Comparison of ENCODE assay signal across 21 cellular contexts in genomic region chr14:104929268-104930230, GRCh38. TPM values are rescaled to one million over a fixed set of nuclear protein-coding genes. Genes with fewer than 3 reads are reported as not detected.
DNase-seq lines count a peak whose midpoint lies in the region; ATAC-seq, FAIRE-seq and TF ChIP-seq lines count a peak whose summit lies in the region.
"Had no signal": no experiment of that assay in that cellular context is flagged by ENCODE, and none has a peak within 500 bp of the region (broad histone marks: within the 10 kb centered on the region; RNA-seq: fewer than 3 reads in every experiment).

No MANE protein-coding gene starts in this region.

- no peak overlapping the region for H2BK20ac ChIP-seq in H1 (ENCODE audit: low read length)

- H4K5ac ChIP-seq in H1 (ENCODE audit: insufficient read length, low read depth, low read length): no peak overlapping the region

- H2BK5ac ChIP-seq in H1 (ENCODE audit: low read depth, low read length): no peak overlapping the region

- 0 out of 2 replicates have a peak overlapping the region, but pooled peaks have one; percentile 3 for H2BK12ac ChIP-seq in H1 (ENCODE audit: low read depth, low read length)

- H3K27me3 ChIP-seq in H1 (replicated peaks in 1 of 4; ENCODE audit: control insufficient read depth in 3 of 4, extremely low read depth in 1 of 4, insufficient read depth in 3 of 4, low read length in 3 of 4) (peaks cover 24 to 45% (median 39%) of the 10 kb centered on the region in 4 experiments), sigmoid colon (no peaks in the 10 kb centered on the region)

- WGBS in H1 (ENCODE audit: extremely low coverage in 1 of 2, insufficient coverage in 1 of 2, insufficient read length in 1 of 2, insufficient replicate concordance in 2 of 2, low coverage in 1 of 2, low lambda C conversion rate in 2 of 2, missing lambda C conversion rate in 1 of 2), 2 experiments: 86% methylated on average over 15 of the region's 15 CpGs; no CpG with 5 or more reads in 1 of the 2 experiments
- 84 to 91% methylated on average over 15 of the region's 15 CpGs for WGBS in sigmoid colon, 2 donors

- H3K27ac Mint-ChIP-seq in natural killer cell: no peak overlapping the region
- H3K27ac Mint-ChIP-seq in natural killer cell treated with Interleukin-12 subunit alpha and Interleukin-12 subunit beta and Interleukin-15 and Interleukin-18, amount 100 ng/mL, for 72 hours: no peak overlapping the region
- H3K27ac Mint-ChIP-seq: CD8-positive, alpha-beta memory T cell; H9 had no signal

- H2BK15ac ChIP-seq in H1 (ENCODE audit: low read length): no peak overlapping the region

- no peak overlapping the region for H4K8ac ChIP-seq in H1 (ENCODE audit: extremely low read depth, insufficient read depth, low read length)

- no peak overlapping the region for H2AK5ac ChIP-seq in H1 (ENCODE audit: low read depth, low read length)

- peaks cover 0 to 16% (median 8%) of the 10 kb centered on the region in 4 experiments; a peak in 5 of 7 replicates for H3K4me1 ChIP-seq in H1 (replicated peaks in 1 of 4; ENCODE audit: control insufficient read depth in 3 of 4, insufficient read depth in 4 of 4, low read length in 3 of 4)
- peaks cover 0 to 23% (median 20%) of the 10 kb centered on the region in 4 donors for H3K4me1 ChIP-seq in sigmoid colon

- no peak overlapping the region for H2BK120ac ChIP-seq in H1 (replicated peaks; ENCODE audit: low read depth, low read length)

- H3K14ac ChIP-seq in H1 (ENCODE audit: insufficient read length): no peak overlapping the region

- H3K27me3 Mint-ChIP-seq in natural killer cell (ENCODE audit: low read depth in 2 of 2): peaks cover 0 to 4% of the 10 kb centered on the region in 2 donors
- H3K27me3 Mint-ChIP-seq in natural killer cell treated with Interleukin-12 subunit alpha and Interleukin-12 subunit beta and Interleukin-15 and Interleukin-18, amount 100 ng/mL, for 72 hours: peaks cover 2 to 3% of the 10 kb centered on the region in 2 donors

- intact Hi-C loops in natural killer cell (cut with micrococcal nuclease): no loop called here
- intact Hi-C loops in sigmoid colon (cut with DNase I): loop anchor here (5.0 kb wide), 1 partner anchor 32 kb away; no protein-coding TSS in a partner anchor

- H3K36me3 Mint-ChIP-seq in natural killer cell: no peaks in the 10 kb centered on the region
- H3K36me3 Mint-ChIP-seq in natural killer cell treated with Interleukin-12 subunit alpha and Interleukin-12 subunit beta and Interleukin-15 and Interleukin-18, amount 100 ng/mL, for 72 hours: no peaks in the 10 kb centered on the region
- H3K36me3 Mint-ChIP-seq: CD8-positive, alpha-beta memory T cell had no signal

- peaks cover 0 to 3% of the 10 kb centered on the region in 2 donors for H3K4me1 Mint-ChIP-seq in natural killer cell
- H3K4me1 Mint-ChIP-seq in natural killer cell treated with Interleukin-12 subunit alpha and Interleukin-12 subunit beta and Interleukin-15 and Interleukin-18, amount 100 ng/mL, for 72 hours (ENCODE audit: low read depth in 2 of 2): peaks cover 0 to 3% of the 10 kb centered on the region in 2 donors

- no peak overlapping the region for H3K4me3 ChIP-seq in H1 (ENCODE audit: extremely low read depth in 1 of 4, insufficient read depth in 2 of 4, low read depth in 3 of 4, low read length in 4 of 4)
- H3K4me3 ChIP-seq in sigmoid colon: no peak overlapping the region
- H3K4me3 ChIP-seq: A549; BLaER1 treated with 17β-estradiol and CSF1 and Interleukin-3, amounts not matched to agents 10 nM and 100 nM had no signal

- no peak for TF ChIP-seq RAD21 in H1 (IDR thresholded peaks at IDR 0.05 in 1 of 2, conservative IDR thresholded peaks at IDR 0.05 in 1 of 2; ENCODE audit: low read depth in 2 of 2, low read length in 2 of 2)

- H3K36me3 ChIP-seq in H1 (ENCODE audit: control insufficient read depth in 2 of 4, insufficient read depth in 4 of 4, low read length in 3 of 4): peaks cover 0 to 4% (median 0%) of the 10 kb centered on the region in 4 experiments; a peak in 1 of 8 replicates
- no peaks in the 10 kb centered on the region for H3K36me3 ChIP-seq in sigmoid colon

- no peaks in the 10 kb centered on the region for H3K79me2 ChIP-seq in H1 (ENCODE audit: control insufficient read depth in 1 of 2, insufficient read depth in 2 of 2, low read length in 2 of 2)

- DNase-seq in natural killer cell (no peak), H1 (ENCODE audit: low read depth in 1 of 2, low spot score in 2 of 2) (no peak), mesenteric fat pad (ENCODE audit: low spot score) (peak; percentile 87), NCI-H82 treated with DMSO at 0.1 percent for 48 hours (lab: John Stamatoyannopoulos, UW; ENCODE audit: unreplicated experiment) (no peak), sigmoid colon (no peak)
- no peak for DNase-seq in natural killer cell treated with Interleukin-12 subunit alpha and Interleukin-12 subunit beta and Interleukin-15 and Interleukin-18, amount 100 ng/mL, for 72 hours (ENCODE audit: low spot score)
- DNase-seq: CD8-positive, alpha-beta memory T cell; H9; MM.1S; NCI-H1092; NCI-H1436 treated with DMSO at 0.1 percent for 48 hours; NCI-H2029; NCI-H345; NCI-H524 treated with DMSO at 0.1 percent for 48 hours; PC-3 had no signal

- H3K56ac ChIP-seq in H1 (replicated peaks; ENCODE audit: insufficient read length, low read depth, low read length): no peak overlapping the region

- peaks cover 0 to 2% of the 10 kb centered on the region in 2 experiments for H4K20me1 ChIP-seq in H1 (replicated peaks in 1 of 2; ENCODE audit: control insufficient read depth in 1 of 2, insufficient read depth in 2 of 2, low read length in 2 of 2)

- H3K18ac ChIP-seq in H1 (ENCODE audit: extremely low read depth, low read length): no peak overlapping the region

- TF ChIP-seq CTCF in natural killer cell (IDR thresholded peaks at IDR 0.05) (no peak), H1 (IDR thresholded peaks at IDR 0.05; ENCODE audit: control extremely low read depth in 1 of 3, insufficient read depth in 1 of 3, low read depth in 1 of 3, low read length in 3 of 3) (no peak), sigmoid colon (IDR thresholded peaks at IDR 0.05) (no peak)

- H3K9ac ChIP-seq in H1 (replicated peaks in 1 of 4; ENCODE audit: extremely low read depth in 1 of 4, low read depth in 3 of 4, low read length in 3 of 4): no peak overlapping the region

- FAIRE-seq in H1 (lab: Jason Lieb, UNC): no peak
- FAIRE-seq: A549, GM12892 had no signal

- ATAC-seq in natural killer cell (no peak), HG03521 (IDR thresholded peaks at IDR 0.05; ENCODE audit: unreplicated experiment) (no peak)
- ATAC-seq in natural killer cell treated with Interleukin-12 subunit alpha and Interleukin-12 subunit beta and Interleukin-15 and Interleukin-18, amount 100 ng/mL, for 72 hours: no peak
- ATAC-seq: A549, PC-3 had no signal

- no peak overlapping the region for H3K4me2 ChIP-seq in H1 (ENCODE audit: insufficient read depth in 1 of 2, low read depth in 2 of 2, low read length in 2 of 2)
- H3K4me2 ChIP-seq: A549 had no signal

- no peak overlapping the region for H3K23ac ChIP-seq in H1 (ENCODE audit: insufficient read length)

- no peaks in the 10 kb centered on the region for H3K79me1 ChIP-seq in H1 (ENCODE audit: low read depth, low read length)

- CTCF ChIA-PET in H1 (lab: Charles Lee; ENCODE audit: partially characterized antibody): interaction anchor here (0.7 to 2.2 kb wide), 9 partner anchors 10 to 116 kb away, joined by 3 to 8 read pairs (median 4); no protein-coding TSS in a partner anchor

- TF ChIP-seq POLR2A in H1 (IDR thresholded peaks at IDR 0.05; ENCODE audit: control extremely low read depth in 1 of 2, low read depth in 2 of 2, low read length in 2 of 2) (no peak), sigmoid colon (IDR thresholded peaks at IDR 0.05) (no peak)

- POLR2A ChIA-PET in H1 (lab: Charles Lee; ENCODE audit: partially characterized antibody): no interaction called here

- peaks cover 12% of the 10 kb centered on the region; the same call in 1 of the 2 replicates for H3K23me2 ChIP-seq in H1 (ENCODE audit: low read depth, low read length)

- no peak overlapping the region for H3K4ac ChIP-seq in H1 (replicated peaks; ENCODE audit: insufficient read length, low read depth, low read length)

- no peak overlapping the region for H4K91ac ChIP-seq in H1 (replicated peaks; ENCODE audit: insufficient read length, low read length)

- no peak overlapping the region for H2AFZ ChIP-seq in H1 (ENCODE audit: low read length)

- H3K27ac ChIP-seq in H1 (ENCODE audit: low read depth, low read length) (no peak overlapping the region), sigmoid colon (no peak overlapping the region)
- H3K27ac ChIP-seq: A549; BLaER1 treated with 17β-estradiol and CSF1 and Interleukin-3, amounts not matched to agents 10 nM and 100 nM; RWPE1 had no signal

- peak overlapping the region; percentile 23 for H3K4me3 Mint-ChIP-seq in natural killer cell
- H3K4me3 Mint-ChIP-seq in natural killer cell treated with Interleukin-12 subunit alpha and Interleukin-12 subunit beta and Interleukin-15 and Interleukin-18, amount 100 ng/mL, for 72 hours: no peak overlapping the region
- H3K4me3 Mint-ChIP-seq: H9 had no signal

- H3K9me3 ChIP-seq in H1 (ENCODE audit: insufficient read depth in 2 of 2, low read depth in 1 of 2, low read length in 1 of 2) (no peaks in the 10 kb centered on the region), sigmoid colon (no peaks in the 10 kb centered on the region)
- H3K9me3 ChIP-seq: A549; BLaER1 treated with 17β-estradiol and CSF1 and Interleukin-3, amounts not matched to agents 10 nM and 100 nM had no signal

- H3K9me3 Mint-ChIP-seq in natural killer cell: no peaks in the 10 kb centered on the region
- H3K9me3 Mint-ChIP-seq in natural killer cell treated with Interleukin-12 subunit alpha and Interleukin-12 subunit beta and Interleukin-15 and Interleukin-18, amount 100 ng/mL, for 72 hours: no peaks in the 10 kb centered on the region
- H3K9me3 Mint-ChIP-seq: CD8-positive, alpha-beta memory T cell; H9 had no signal

- no peak for TF ChIP-seq EP300 in H1 (IDR thresholded peaks at IDR 0.05; ENCODE audit: borderline replicate concordance in 1 of 2, low read depth in 2 of 2, low read length in 2 of 2)
- TF ChIP-seq EP300 in sigmoid colon (IDR thresholded peaks at IDR 0.05): no peak

RNA-seq across cellular contexts. Expression of gene PLD4, which starts 4.9 kb away (rescaled TPM):
- total RNA-seq in natural killer cell (1 to 10 TPM; 1.7 to 7.2 (median 2.9) TPM), mesenteric fat pad (0.06 TPM), sigmoid colon (1 to 10 TPM in 1 of 4 donors, under 1 TPM in 3; 0.28 to 1.5 (median 0.60) TPM)
- total RNA-seq in natural killer cell treated with Interleukin-12 subunit alpha and Interleukin-12 subunit beta and Interleukin-15 and Interleukin-18, amount 100 ng/mL, for 72 hours: not detected
- total RNA-seq in H1 (2021; fragmentation: NEBNext Ultra II Directional; extraction: Animal tissue kit (Norgen Biotek cat#: 25700)): 0.04 TPM in 1 of 2 replicates, not detected in the other
- polyA plus RNA-seq in H1 (2011; rRNA removed) (0.05 and 0.06 TPM in 2 replicates), sigmoid colon (1 to 10 TPM in 1 of 3 donors, not detected in 2; 7.1 TPM)
- polyA plus RNA-seq in H1 (2011; cell fraction: cytosol; rRNA removed): 0.04 TPM
- polyA plus RNA-seq in H1 (2011; cell fraction: nucleus; rRNA removed): 0.13 TPM
- polyA plus RNA-seq in H1 (2012, experiment 1 of 2): 0.13 TPM in 1 of 4 replicates, not detected in the others
- not detected for polyA plus RNA-seq in H1 (2012, experiment 2 of 2)
- polyA plus RNA-seq in H1 (2013, experiment 1 of 2): 0.04 TPM
- 0.02 TPM for polyA plus RNA-seq in H1 (2013, experiment 2 of 2)
- 0.06 and 0.10 TPM in 2 replicates for polyA minus RNA-seq in H1 (2011; rRNA and poly(A)+ RNA removed)
- not detected for polyA minus RNA-seq in H1 (2011; cell fraction: cytosol; rRNA and poly(A)+ RNA removed)
- 0.20 TPM for polyA minus RNA-seq in H1 (2011; cell fraction: nucleus; rRNA and poly(A)+ RNA removed)
- total RNA-seq: H9, LHCN-M2 had no signal
- polyA plus RNA-seq: CD8-positive, alpha-beta memory T cell had no signal

RNA-seq across cellular contexts. Expression of gene AHNAK2, which starts 48.6 kb away (rescaled TPM):
- total RNA-seq in natural killer cell: under 1 TPM in 1 of 3 donors, not detected in 2; 0.05 TPM
- total RNA-seq in natural killer cell treated with Interleukin-12 subunit alpha and Interleukin-12 subunit beta and Interleukin-15 and Interleukin-18, amount 100 ng/mL, for 72 hours: not detected
- 1.5 and 2.0 TPM in 2 replicates for total RNA-seq in H1 (2021; fragmentation: NEBNext Ultra II Directional; extraction: Animal tissue kit (Norgen Biotek cat#: 25700))
- polyA plus RNA-seq in H1 (2011; rRNA removed): 0.64 and 0.95 TPM in 2 replicates
- polyA plus RNA-seq in H1 (2011; cell fraction: cytosol; rRNA removed): 0.67 TPM
- polyA plus RNA-seq in H1 (2011; cell fraction: nucleus; rRNA removed): 4.3 TPM
- 1.2 to 2.0 TPM (median 1.7 TPM) in 4 replicates for polyA plus RNA-seq in H1 (2012, experiment 1 of 2)
- polyA plus RNA-seq in H1 (2012, experiment 2 of 2): 0.55 TPM
- 0.99 TPM for polyA plus RNA-seq in H1 (2013, experiment 1 of 2)
- polyA plus RNA-seq in H1 (2013, experiment 2 of 2): 0.96 TPM
- 3.2 and 4.3 TPM in 2 replicates for polyA minus RNA-seq in H1 (2011; rRNA and poly(A)+ RNA removed)
- polyA minus RNA-seq in H1 (2011; cell fraction: cytosol; rRNA and poly(A)+ RNA removed): 2.9 TPM
- 4.9 TPM for polyA minus RNA-seq in H1 (2011; cell fraction: nucleus; rRNA and poly(A)+ RNA removed)
- total RNA-seq in mesenteric fat pad: 15.7 TPM
- 100 to 1,000 TPM in 3 of 4 donors, 10 to 100 TPM in 1; 81.9 to 218 (median 129) TPM for total RNA-seq in sigmoid colon
- 10 to 100 TPM in 1 of 3 donors, 1 to 10 TPM in 1, under 1 TPM in 1; 0.23 to 12.4 (median 2.4) TPM for polyA plus RNA-seq in sigmoid colon
- polyA plus RNA-seq: CD8-positive, alpha-beta memory T cell had no signal

RNA-seq across cellular contexts. Expression of gene CLBA1, which starts 56.0 kb away (rescaled TPM):
- total RNA-seq in natural killer cell (1 to 10 TPM; 1.2 to 1.8 (median 1.3) TPM), mesenteric fat pad (2.8 TPM), sigmoid colon (1 to 10 TPM; 3.2 to 5.1 (median 3.6) TPM)
- total RNA-seq in natural killer cell treated with Interleukin-12 subunit alpha and Interleukin-12 subunit beta and Interleukin-15 and Interleukin-18, amount 100 ng/mL, for 72 hours: 1 to 10 TPM; 1.2 to 1.5 TPM
- 2.1 and 2.4 TPM in 2 replicates for total RNA-seq in H1 (2021; fragmentation: NEBNext Ultra II Directional; extraction: Animal tissue kit (Norgen Biotek cat#: 25700))
- polyA plus RNA-seq in H1 (2011; rRNA removed) (1.6 and 2.3 TPM in 2 replicates), sigmoid colon (1 to 10 TPM; 2.8 to 8.4 (median 3.0) TPM)
- 3.1 TPM for polyA plus RNA-seq in H1 (2011; cell fraction: cytosol; rRNA removed)
- polyA plus RNA-seq in H1 (2011; cell fraction: nucleus; rRNA removed): 4.8 TPM
- 2.8 to 3.4 TPM (median 3.1 TPM) in 4 replicates for polyA plus RNA-seq in H1 (2012, experiment 1 of 2)
- 2.1 TPM for polyA plus RNA-seq in H1 (2012, experiment 2 of 2)
- polyA plus RNA-seq in H1 (2013, experiment 1 of 2): 2.3 TPM
- 2.6 TPM for polyA plus RNA-seq in H1 (2013, experiment 2 of 2)
- polyA minus RNA-seq in H1 (2011; rRNA and poly(A)+ RNA removed): 1.8 TPM in 2 replicates
- 3.2 TPM for polyA minus RNA-seq in H1 (2011; cell fraction: cytosol; rRNA and poly(A)+ RNA removed)
- polyA minus RNA-seq in H1 (2011; cell fraction: nucleus; rRNA and poly(A)+ RNA removed): 2.4 TPM
